10 cellular contexts compared by ENCODE assay signal in the genomic region with DNA sequence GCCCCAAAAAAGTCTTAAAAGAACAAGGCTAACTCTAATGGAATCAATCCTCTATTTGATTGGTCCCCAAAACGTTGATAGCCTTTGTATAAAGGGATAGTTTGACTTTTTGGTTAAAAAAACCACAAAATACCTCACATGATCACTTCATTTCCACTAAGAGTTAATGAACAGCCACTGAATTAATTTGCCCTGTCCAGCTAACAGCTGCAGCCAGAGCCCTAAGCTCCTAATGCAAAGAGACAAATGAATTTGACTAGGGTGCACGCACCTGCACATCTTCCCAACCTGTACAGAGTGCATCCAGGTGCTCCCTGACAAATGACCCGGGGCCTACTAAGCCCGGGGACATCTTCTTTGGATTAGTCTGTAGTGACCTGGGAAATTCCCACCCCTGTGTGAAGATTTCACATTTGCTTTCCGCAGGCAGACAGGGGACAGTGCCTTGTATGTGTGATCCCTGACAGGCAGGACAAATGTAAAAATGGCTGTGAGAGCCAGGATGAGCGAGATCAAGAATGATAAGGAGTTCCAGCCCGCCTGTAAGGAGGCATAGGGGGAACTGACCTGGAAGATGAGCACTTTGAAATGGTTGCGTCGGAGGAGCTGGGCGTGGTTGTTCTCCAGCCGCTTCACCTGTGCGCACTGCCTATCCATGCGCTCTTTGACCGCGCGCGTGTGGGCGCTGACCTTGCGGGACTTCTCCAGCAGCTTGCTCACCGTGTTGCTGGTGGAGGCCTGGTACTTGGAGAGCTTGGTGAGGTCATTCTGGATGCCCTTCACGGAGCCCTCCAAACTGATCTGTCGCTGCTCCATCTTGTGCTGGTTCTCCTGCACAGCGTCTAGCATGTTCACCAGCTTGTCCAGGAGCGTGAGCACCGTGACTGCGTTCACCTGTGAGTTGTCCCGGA. TPM values are rescaled to one million over a fixed set of nuclear protein-coding genes. Genes with fewer than 3 reads are reported as not detected.
DNase-seq lines count a peak whose midpoint lies in the region; ATAC-seq and TF ChIP-seq lines count a peak whose summit lies in the region.
"Had no signal": no experiment of that assay in that cellular context is flagged by ENCODE, and none has a peak within 500 bp of the region (broad histone marks: within the 10 kb centered on the region; RNA-seq: fewer than 3 reads in every experiment).

No MANE protein-coding gene starts in this region.

- DNase-seq in Peyer's patch (no peak), fibroblast of mammary gland (ENCODE audit: low read depth) (no peak), psoas muscle (no peak)
- DNase-seq in NK-92 treated with Interleukin-12 subunit alpha and Interleukin-12 subunit beta, amount 100 ng/mL, for 24 hours (lab: John Stamatoyannopoulos, UW): no peak
- DNase-seq: activated CD4-positive, alpha-beta T cell treated with anti-CD3 and anti-CD28 coated beads, Interleukin-2, amount 50 U/mL, for 48 hours; NCI-H1694 treated with DMSO at 0.1 percent for 48 hours had no signal

- H3K27me3 ChIP-seq in Peyer's patch (no peaks in the 10 kb centered on the region), psoas muscle (ENCODE audit: insufficient read depth in 3 of 3, low read length in 2 of 3) (no peaks in the 10 kb centered on the region)

- H3K4me1 ChIP-seq in Peyer's patch (no peaks in the 10 kb centered on the region), psoas muscle (peaks cover 8% of the 10 kb centered on the region)

- peak; percentile 39 for ATAC-seq in GM18907 (IDR thresholded peaks at IDR 0.05; ENCODE audit: unreplicated experiment)
- ATAC-seq in psoas muscle: peak in 3 of 4 donors; percentile 28 to 58 (median 30)
- no peak for ATAC-seq in GM18858 (IDR thresholded peaks at IDR 0.05; ENCODE audit: unreplicated experiment)
- ATAC-seq in GM21447 (IDR thresholded peaks at IDR 0.05; ENCODE audit: unreplicated experiment): no peak
- no peak for ATAC-seq in HG02970 (IDR thresholded peaks at IDR 0.05; ENCODE audit: low FRiP score, unreplicated experiment)

- no peaks in the 10 kb centered on the region for H3K36me3 ChIP-seq in Peyer's patch
- H3K36me3 ChIP-seq in psoas muscle (ENCODE audit: insufficient read depth in 1 of 2, low read depth in 1 of 2): no peaks in the 10 kb centered on the region

- H3K4me3 ChIP-seq in Peyer's patch: peak overlapping the region; percentile 18 to 48 (median 34)
- peak overlapping the region; percentile 37 for H3K4me3 ChIP-seq in fibroblast of mammary gland (ENCODE audit: control insufficient read depth, low read depth, low read length)
- H3K4me3 ChIP-seq in psoas muscle: peak overlapping the region; percentile 66

- H3K9me3 ChIP-seq in Peyer's patch (no peaks in the 10 kb centered on the region), psoas muscle (no peaks in the 10 kb centered on the region)

- peak overlapping the region; percentile 47 to 82 (median 67) for H3K27ac ChIP-seq in Peyer's patch
- H3K27ac ChIP-seq in psoas muscle: peak overlapping the region; percentile 56

- WGBS in psoas muscle, 3 donors: 13 to 25% (median 19%) methylated on average over 27 of the region's 27 CpGs

- intact Hi-C loops in psoas muscle (cut with DNase I): loop anchor here in 1 of 2 donors (10.0 kb wide), 1 partner anchor 149 kb away; no protein-coding TSS in a partner anchor

- no peak for TF ChIP-seq CTCF in Peyer's patch (IDR thresholded peaks at IDR 0.05)
- TF ChIP-seq CTCF in fibroblast of mammary gland (conservative IDR thresholded peaks at IDR 0.05; ENCODE audit: control insufficient read depth, insufficient read depth, low read depth, low read length): no peak
- no peak for TF ChIP-seq CTCF in psoas muscle (IDR thresholded peaks at IDR 0.05)

- TF ChIP-seq POLR2A in Peyer's patch (IDR thresholded peaks at IDR 0.05): no peak

RNA-seq across cellular contexts. Expression of a gene that starts 0.8 kb away (rescaled TPM):
- total RNA-seq in Peyer's patch (10 to 100 TPM in 3 of 4 donors, 1 to 10 TPM in 1; 7.9 to 49.5 (median 15.2) TPM), psoas muscle (10 to 100 TPM; 16.8 to 38.7 (median 23.9) TPM)
- 10 to 100 TPM; 15.9 to 25.6 (median 25.5) TPM for polyA plus RNA-seq in psoas muscle

Comparison
In these comparisons a context has a peak if more than half of its experiments do, and no peak if none do; other contexts are left out.
1. ATAC-seq: peak in GM18907 (single experiment) and psoas muscle (3 of 4); none in GM18858 (single experiment), GM21447 (single experiment) and HG02970 (single experiment).
2. Peak in every context shown above with its lines, with median percentiles within 50 percentile points of each other: H3K4me3 ChIP-seq.